Comparison of ENCODE assay signal across 9 cellular contexts in genomic region chr20:56663660-56664059, GRCh38. TPM values are rescaled to one million over a fixed set of nuclear protein-coding genes. Genes with fewer than 3 reads are reported as not detected.
"Had no signal": no experiment of that assay in that cellular context is flagged by ENCODE, and none has a peak within 500 bp of the region (broad histone marks: within the 10 kb centered on the region; RNA-seq: fewer than 3 reads in every experiment).

No MANE protein-coding gene starts in this region.

- H3K4me3 Mint-ChIP-seq: IgD-negative memory B cell had no signal

- H3K9me3 Mint-ChIP-seq: IgD-negative memory B cell had no signal

- H3K27ac ChIP-seq: HL-60 had no signal

- ATAC-seq: HepG2, K562 had no signal

- H3K27ac Mint-ChIP-seq: IgD-negative memory B cell had no signal

- FAIRE-seq: HepG2, HTR-8/SVneo, K562 had no signal

- H3K4me1 Mint-ChIP-seq: IgD-negative memory B cell had no signal

- H3K36me3 Mint-ChIP-seq: IgD-negative memory B cell had no signal

- DNase-seq: IMR-90, KBM-7, KG1 had no signal

- H3K4me3 ChIP-seq: K562 had no signal

- H3K27me3 Mint-ChIP-seq: IgD-negative memory B cell had no signal

RNA-seq across cellular contexts. Expression of gene TFAP2C, which starts 34.6 kb away (rescaled TPM):
- total RNA-seq: HepG2, HT-29, K562 had no signal
- polyA plus RNA-seq: HepG2, IgD-negative memory B cell had no signal
